In the genomic region with DNA sequence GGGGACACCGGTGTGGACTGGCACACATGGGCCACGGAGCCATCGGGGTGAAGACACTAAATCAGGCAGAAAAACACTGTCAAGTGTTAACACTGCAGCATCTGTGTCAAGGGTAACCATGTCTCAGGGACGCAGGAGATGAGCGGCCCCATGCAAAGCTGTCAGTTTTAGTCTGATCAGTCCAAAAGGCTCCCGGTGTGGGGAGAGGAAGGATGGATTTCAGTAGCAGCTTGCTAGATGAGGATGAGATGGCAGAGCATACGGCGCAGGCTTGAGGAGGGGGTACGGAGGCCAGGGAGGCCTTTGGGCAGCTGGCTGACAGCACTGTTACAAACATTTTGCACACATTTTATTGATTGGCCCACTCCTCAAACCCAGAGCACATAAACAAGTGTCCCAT, we compare ENCODE assay signal across 20 cellular contexts.
DNase-seq lines count a peak whose midpoint lies in the region; ATAC-seq and TF ChIP-seq lines count a peak whose summit lies in the region.
"Had no signal": no experiment of that assay in that cellular context is flagged by ENCODE, and none has a peak within 500 bp of the region (broad histone marks: within the 10 kb centered on the region; RNA-seq: fewer than 3 reads in every experiment).

No MANE protein-coding gene starts in this region.

- intact Hi-C loops in dorsolateral prefrontal cortex (cut with DNase I) (no loop called here), left colon (cut with DNase I, micrococcal nuclease) (no loop called here)

- no peak for ATAC-seq in left colon

- H3K27me3 ChIP-seq in WERI-Rb-1 (ENCODE audit: insufficient read depth, low read depth, severe bottlenecking): no peaks in the 10 kb centered on the region
- no peaks in the 10 kb centered on the region for H3K27me3 ChIP-seq in dorsolateral prefrontal cortex

- DNase-seq in NCI-H2171 treated with DMSO at 0.1 percent for 48 hours (lab: John Stamatoyannopoulos, UW) (peak; percentile 92), WERI-Rb-1 (peak; percentile 83), dorsolateral prefrontal cortex (peak in 2 of 10 donors; percentile 9 to 28), retina (peak; percentile 50), RKO (ENCODE audit: low spot score) (no peak), A172 (ENCODE audit: low spot score) (no peak), left colon (no peak)
- no peak for DNase-seq in stimulated activated CD4-positive, alpha-beta T cell treated with anti-CD3 and anti-CD28 coated beads, Interleukin-4, amount 100 ng/mL, for 4 hours
- DNase-seq: ACHN; C1 segment of cervical spinal cord; CD8-positive, alpha-beta memory T cell; H7; MV-4-11; NCI-H1417; NCI-H187; NCI-H446; NCI-H774; PC-9; SJCRH30 had no signal

- no peaks in the 10 kb centered on the region for H3K9me3 ChIP-seq in WERI-Rb-1 (ENCODE audit: severe bottlenecking)
- H3K9me3 ChIP-seq: SJCRH30 had no signal

- H3K4me3 ChIP-seq in WERI-Rb-1 (ENCODE audit: low read depth, low read length) (peak overlapping the region; percentile 17; the same call in 1 of the 2 replicates), dorsolateral prefrontal cortex (no peak overlapping the region)
- H3K4me3 ChIP-seq: PC-9, SJCRH30 had no signal

- H3K36me3 ChIP-seq in WERI-Rb-1: no peaks in the 10 kb centered on the region; the same call in 1 of the 2 replicates
- H3K36me3 ChIP-seq: SJCRH30 had no signal

- H3K27ac ChIP-seq in WERI-Rb-1 (peak overlapping the region; percentile 81), dorsolateral prefrontal cortex (peak overlapping the region in 58 of 59 donors; percentile 62 to 100 (median 96))
- H3K27ac ChIP-seq: KMS-11, PC-9, SJCRH30 had no signal

- TF ChIP-seq CTCF in WERI-Rb-1 (IDR thresholded peaks at IDR 0.05; ENCODE audit: low read depth, low read length): no peak
- TF ChIP-seq CTCF in dorsolateral prefrontal cortex (IDR thresholded peaks at IDR 0.05 in 54 of 56, conservative IDR thresholded peaks at IDR 0.05 in 2 of 56; ENCODE audit: low read depth in 1 of 56, partially characterized antibody in 56 of 56): no peak

Comparison
In these comparisons a context has a peak if more than half of its experiments do, and no peak if none do; other contexts are left out.
1. DNase-seq: peak in NCI-H2171 treated with DMSO at 0.1 percent for 48 hours (single experiment), WERI-Rb-1 (single experiment) and retina (single experiment); none in stimulated activated CD4-positive, alpha-beta T cell treated with anti-CD3 and anti-CD28 coated beads, Interleukin-4, amount 100 ng/mL, for 4 hours (0 of 2), RKO (single experiment), A172 (single experiment) and left colon (0 of 2).